In genomic region chr1:12604114-12604874, GRCh38 we compare ENCODE assay signal across 1 cellular context.
TF ChIP-seq lines count a peak whose summit lies in the region.

No MANE protein-coding gene starts in this region.

TF ChIP-seq in HepG2, 621 proteins besides CTCF, POLR2A, EP300 and RAD21 (continued from another document and continues in another):
- TF ChIP-seq MEIS1 (CRISPR knock-in tag; IDR thresholded peaks at IDR 0.05; ENCODE audit: borderline replicate concordance) (peak; percentile 61; the same call in 1 of the 2 replicates), ZNF616 (CRISPR knock-in tag; IDR thresholded peaks at IDR 0.05; ENCODE audit: low read depth) (no peak), HDAC6 (IDR thresholded peaks at IDR 0.05; ENCODE audit: low read depth, low read length) (no peak), ZNF644 (CRISPR knock-in tag; IDR thresholded peaks at IDR 0.05; ENCODE audit: low read depth) (no peak; the same call in 1 of the 2 replicates), ZBTB34 (CRISPR knock-in tag; IDR thresholded peaks at IDR 0.05) (no peak; the same call in 1 of the 2 replicates), KAT8 (CRISPR knock-in tag; IDR thresholded peaks at IDR 0.05) (peak; percentile 72), ZBTB37 (CRISPR knock-in tag; IDR thresholded peaks at IDR 0.05) (no peak), LCORL (IDR thresholded peaks at IDR 0.05) (no peak), LCORL (CRISPR knock-in tag; IDR thresholded peaks at IDR 0.05) (peak; percentile 82), ZHX2 (IDR thresholded peaks at IDR 0.05; ENCODE audit: low read depth) (no peak), ZHX2 (CRISPR knock-in tag; IDR thresholded peaks at IDR 0.05; ENCODE audit: borderline replicate concordance) (no peak), FOXP4 (CRISPR knock-in tag; IDR thresholded peaks at IDR 0.05) (peak; percentile 99), ZBTB8A (CRISPR knock-in tag; IDR thresholded peaks at IDR 0.05; ENCODE audit: borderline replicate concordance, low read depth) (no peak), ZXDC (CRISPR knock-in tag; IDR thresholded peaks at IDR 0.05) (no peak), ZBTB46 (CRISPR knock-in tag; IDR thresholded peaks at IDR 0.05; ENCODE audit: borderline replicate concordance) (no peak), ZNF142 (CRISPR knock-in tag; IDR thresholded peaks at IDR 0.05) (no peak), GMEB1 (CRISPR knock-in tag; IDR thresholded peaks at IDR 0.05; ENCODE audit: borderline replicate concordance) (no peak), MED13 (CRISPR knock-in tag; IDR thresholded peaks at IDR 0.05) (no peak), STAT6 (CRISPR knock-in tag; IDR thresholded peaks at IDR 0.05; ENCODE audit: borderline replicate concordance) (no peak)
